16 cellular contexts compared by ENCODE assay signal in the genomic region with DNA sequence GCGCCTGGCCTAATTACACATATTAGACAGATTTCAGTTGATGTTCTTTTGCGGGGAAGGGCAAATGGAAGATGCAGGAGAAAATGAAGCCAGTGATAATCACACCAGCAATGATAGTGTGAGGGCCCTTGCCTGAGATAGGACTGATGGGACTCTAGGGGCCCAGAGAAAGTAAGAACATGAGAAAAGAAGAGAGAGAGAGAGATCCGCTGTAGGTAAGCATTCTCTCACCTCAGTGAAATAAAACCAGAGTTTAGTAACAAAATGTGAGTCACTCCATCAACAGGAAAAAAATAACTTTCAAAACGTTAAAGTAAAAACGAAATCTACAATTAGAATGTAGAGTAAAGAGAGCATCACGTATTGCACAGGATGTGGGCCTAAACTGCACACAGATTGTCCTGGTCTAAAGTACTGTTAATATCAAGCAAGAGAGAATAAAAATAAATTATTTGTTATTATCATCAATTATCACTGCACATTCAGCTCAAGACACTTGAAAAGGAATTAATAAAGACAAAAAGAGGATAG. TPM values are rescaled to one million over a fixed set of nuclear protein-coding genes. Genes with fewer than 3 reads are reported as not detected.
DNase-seq lines count a peak whose midpoint lies in the region; ATAC-seq, FAIRE-seq and TF ChIP-seq lines count a peak whose summit lies in the region.
"Had no signal": no experiment of that assay in that cellular context is flagged by ENCODE, and none has a peak within 500 bp of the region (broad histone marks: within the 10 kb centered on the region; RNA-seq: fewer than 3 reads in every experiment).

No MANE protein-coding gene starts in this region.

- POLR2A ChIA-PET in activated CD4-positive, alpha-beta T cell treated with anti-CD3 and anti-CD28 coated beads for 36 hours (lab: Charles Lee), result no interaction called here
- POLR2A ChIA-PET in activated CD4-positive, alpha-beta T cell treated with anti-CD3 and anti-CD28 coated beads, Interleukin-2, amount 10 ng/mL, durations not matched to agents 7 days and 5 days (lab: Charles Lee), result no interaction called here

- H3K27me3 ChIP-seq in smooth muscle cell (ENCODE audit: low read depth), result no peaks in the 10 kb centered on the region
- H3K27me3 ChIP-seq: BLaER1 had no signal

- FAIRE-seq in GM12892 (lab: Jason Lieb, UNC), result peak; percentile 21
- FAIRE-seq: H54 had no signal

- no peaks in the 10 kb centered on the region for H3K9me3 ChIP-seq in smooth muscle cell (replicated peaks; ENCODE audit: low read depth)
- H3K9me3 ChIP-seq: BLaER1, Caco-2 had no signal

- H3K79me2 ChIP-seq in smooth muscle cell (ENCODE audit: low read depth), result no peaks in the 10 kb centered on the region

- intact Hi-C loops in activated CD4-positive, alpha-beta T cell treated with anti-CD3 and anti-CD28 coated beads for 36 hours (cut with DNase I, micrococcal nuclease), result no loop called here

- CTCF ChIA-PET in activated CD4-positive, alpha-beta T cell treated with anti-CD3 and anti-CD28 coated beads for 36 hours (lab: Charles Lee), result interaction anchor here (0.7 to 1.0 kb wide), 3 partner anchors 10 to 188 kb away, joined by 3 read pairs; no protein-coding TSS in a partner anchor
- CTCF ChIA-PET in activated CD4-positive, alpha-beta T cell treated with anti-CD3 and anti-CD28 coated beads, Interleukin-2, amount 10 ng/mL, durations not matched to agents 7 days and 5 days (lab: Charles Lee), result interaction anchor here (0.5 to 1.4 kb wide), 2 partner anchors 9 to 141 kb away, joined by 3 to 4 read pairs; no protein-coding TSS in a partner anchor

- peaks cover 10% of the 10 kb centered on the region for H3K27me3 Mint-ChIP-seq in activated CD4-positive, alpha-beta T cell treated with anti-CD3 and anti-CD28 coated beads for 36 hours
- H3K27me3 Mint-ChIP-seq in activated CD4-positive, alpha-beta T cell treated with anti-CD3 and anti-CD28 coated beads, Interleukin-2, amount 10 ng/mL, durations not matched to agents 7 days and 5 days, result peaks cover 15% of the 10 kb centered on the region
- peaks cover 16% of the 10 kb centered on the region for H3K27me3 Mint-ChIP-seq in activated T-helper 17 cell treated with anti-CD3 and anti-CD28 coated beads, Interleukin-2, amount 50 U/mL, for 72 hours

- H3K27ac Mint-ChIP-seq in activated CD4-positive, alpha-beta T cell treated with anti-CD3 and anti-CD28 coated beads for 36 hours, result no peak overlapping the region
- H3K27ac Mint-ChIP-seq in activated CD4-positive, alpha-beta T cell treated with anti-CD3 and anti-CD28 coated beads, Interleukin-2, amount 10 ng/mL, durations not matched to agents 7 days and 5 days, result no peak overlapping the region
- H3K27ac Mint-ChIP-seq in activated T-helper 17 cell treated with anti-CD3 and anti-CD28 coated beads, Interleukin-2, amount 50 U/mL, for 72 hours, result peak overlapping the region; percentile 47
- H3K27ac Mint-ChIP-seq: CD8-positive, alpha-beta memory T cell had no signal

- DNase-seq in activated CD4-positive, alpha-beta T cell treated with anti-CD3 and anti-CD28 coated beads for 36 hours, result no peak
- no peak for DNase-seq in activated CD4-positive, alpha-beta T cell treated with anti-CD3 and anti-CD28 coated beads, Interleukin-2, amount 10 ng/mL, durations not matched to agents 7 days and 5 days
- DNase-seq in GM12892 (ENCODE audit: insufficient read length), result no peak
- DNase-seq in smooth muscle cell (lab: John Stamatoyannopoulos, UW; ENCODE audit: unreplicated experiment), result no peak
- no peak for DNase-seq in ureter (ENCODE audit: low spot score)
- DNase-seq: 8988T; AML-193; Caco-2; CD8-positive, alpha-beta memory T cell; GDM1; GM23248 had no signal

- H3K36me3 ChIP-seq in smooth muscle cell (ENCODE audit: low read depth), result no peaks in the 10 kb centered on the region
- H3K36me3 ChIP-seq: BLaER1 had no signal

- H3K9me3 Mint-ChIP-seq in activated CD4-positive, alpha-beta T cell treated with anti-CD3 and anti-CD28 coated beads for 36 hours (ENCODE audit: low read depth), result no peaks in the 10 kb centered on the region
- no peaks in the 10 kb centered on the region for H3K9me3 Mint-ChIP-seq in activated CD4-positive, alpha-beta T cell treated with anti-CD3 and anti-CD28 coated beads, Interleukin-2, amount 10 ng/mL, durations not matched to agents 7 days and 5 days
- H3K9me3 Mint-ChIP-seq in activated T-helper 17 cell treated with anti-CD3 and anti-CD28 coated beads, Interleukin-2, amount 50 U/mL, for 72 hours, result no peaks in the 10 kb centered on the region

- ATAC-seq in activated CD4-positive, alpha-beta T cell treated with anti-CD3 and anti-CD28 coated beads for 36 hours, result peak; percentile 65
- peak; percentile 97 for ATAC-seq in activated T-helper 17 cell treated with anti-CD3 and anti-CD28 coated beads, Interleukin-2, amount 50 U/mL, for 72 hours (replicated peaks)
- ATAC-seq in HG02840 (IDR thresholded peaks at IDR 0.05; ENCODE audit: low FRiP score, unreplicated experiment), result no peak
- ATAC-seq: HCT116 had no signal

- H3K9ac ChIP-seq in smooth muscle cell (ENCODE audit: low read depth), result no peak overlapping the region
- H3K9ac ChIP-seq: BLaER1, GM23248 had no signal

- no peak overlapping the region for H3K4me3 Mint-ChIP-seq in activated CD4-positive, alpha-beta T cell treated with anti-CD3 and anti-CD28 coated beads for 36 hours
- H3K4me3 Mint-ChIP-seq in activated CD4-positive, alpha-beta T cell treated with anti-CD3 and anti-CD28 coated beads, Interleukin-2, amount 10 ng/mL, durations not matched to agents 7 days and 5 days, result no peak overlapping the region
- H3K4me3 Mint-ChIP-seq in activated T-helper 17 cell treated with anti-CD3 and anti-CD28 coated beads, Interleukin-2, amount 50 U/mL, for 72 hours, result peak overlapping the region; percentile 17
- H3K4me3 Mint-ChIP-seq: CD8-positive, alpha-beta memory T cell had no signal

- peaks cover 7% of the 10 kb centered on the region for H3K4me1 ChIP-seq in smooth muscle cell (ENCODE audit: low read depth)
- H3K4me1 ChIP-seq: BLaER1, Caco-2 had no signal

- H3K36me3 Mint-ChIP-seq in activated CD4-positive, alpha-beta T cell treated with anti-CD3 and anti-CD28 coated beads for 36 hours (ENCODE audit: low read depth), result no peaks in the 10 kb centered on the region
- no peaks in the 10 kb centered on the region for H3K36me3 Mint-ChIP-seq in activated CD4-positive, alpha-beta T cell treated with anti-CD3 and anti-CD28 coated beads, Interleukin-2, amount 10 ng/mL, durations not matched to agents 7 days and 5 days (ENCODE audit: low read depth)
- no peaks in the 10 kb centered on the region for H3K36me3 Mint-ChIP-seq in activated T-helper 17 cell treated with anti-CD3 and anti-CD28 coated beads, Interleukin-2, amount 50 U/mL, for 72 hours (ENCODE audit: low read depth)
- H3K36me3 Mint-ChIP-seq: CD8-positive, alpha-beta memory T cell had no signal

- 91% methylated on average over 6 of the region's 6 CpGs for WGBS in smooth muscle cell (ENCODE audit: low lambda C conversion rate)

- peak overlapping the region; percentile 68 for H3K27ac ChIP-seq in smooth muscle cell (ENCODE audit: low read depth)
- H3K27ac ChIP-seq: BLaER1, GM23248 had no signal

- H3F3A ChIP-seq in smooth muscle cell (ENCODE audit: low read depth), result peaks cover 10% of the 10 kb centered on the region

- TF ChIP-seq POLR2A in GM12892 (IDR thresholded peaks at IDR 0.05; ENCODE audit: low read depth, low read length), result no peak

- TF ChIP-seq CTCF in smooth muscle cell (IDR thresholded peaks at IDR 0.05; ENCODE audit: borderline replicate concordance, insufficient read depth, poor library complexity, severe bottlenecking), result no peak

- H3K4me1 Mint-ChIP-seq in activated CD4-positive, alpha-beta T cell treated with anti-CD3 and anti-CD28 coated beads for 36 hours, result no peaks in the 10 kb centered on the region
- peaks cover 2% of the 10 kb centered on the region for H3K4me1 Mint-ChIP-seq in activated CD4-positive, alpha-beta T cell treated with anti-CD3 and anti-CD28 coated beads, Interleukin-2, amount 10 ng/mL, durations not matched to agents 7 days and 5 days
- H3K4me1 Mint-ChIP-seq in activated T-helper 17 cell treated with anti-CD3 and anti-CD28 coated beads, Interleukin-2, amount 50 U/mL, for 72 hours, result peaks cover 7% of the 10 kb centered on the region
- H3K4me1 Mint-ChIP-seq: CD8-positive, alpha-beta memory T cell had no signal

- H3K4me3 ChIP-seq in smooth muscle cell, result no peak overlapping the region
- H3K4me3 ChIP-seq: BLaER1, GM23248 had no signal

- no peaks in the 10 kb centered on the region for H4K20me1 ChIP-seq in smooth muscle cell (ENCODE audit: low read depth)
- H4K20me1 ChIP-seq: BLaER1 had no signal

- H3K4me2 ChIP-seq in smooth muscle cell, result no peak overlapping the region
- H3K4me2 ChIP-seq: BLaER1 had no signal

- no peak overlapping the region for H2AFZ ChIP-seq in smooth muscle cell (ENCODE audit: low read depth)
- H2AFZ ChIP-seq: GM23248 had no signal

RNA-seq across cellular contexts. Expression of a gene that starts 6.8 kb away (rescaled TPM):
- not detected for total RNA-seq in activated CD4-positive, alpha-beta T cell treated with anti-CD3 and anti-CD28 coated beads for 36 hours
- total RNA-seq in activated CD4-positive, alpha-beta T cell treated with anti-CD3 and anti-CD28 coated beads, Interleukin-2, amount 10 ng/mL, durations not matched to agents 7 days and 5 days, result not detected
- polyA plus RNA-seq in GM12892 (2012; ENCODE audit: missing spikeins), result not detected
- total RNA-seq in activated T-helper 17 cell treated with anti-CD3 and anti-CD28 coated beads, Interleukin-2, amount 50 U/mL, for 72 hours, result under 1 TPM in 1 of 2 donors, not detected in 1; 0.11 TPM
- 0.31 and 0.54 TPM in 2 replicates for total RNA-seq in smooth muscle cell
- 0.45 and 0.73 TPM in 2 replicates for polyA plus RNA-seq in smooth muscle cell
- total RNA-seq in ureter, result 1.6 TPM
- total RNA-seq: Caco-2; CD8-positive, alpha-beta memory T cell; GM23248 had no signal
- polyA plus RNA-seq: GM23248 had no signal

RNA-seq across cellular contexts. Expression of a gene that starts 23.2 kb away (rescaled TPM):
- 1 to 10 TPM; 1.5 to 1.6 TPM for total RNA-seq in activated CD4-positive, alpha-beta T cell treated with anti-CD3 and anti-CD28 coated beads for 36 hours
- 1 to 10 TPM; 1.2 to 1.6 TPM for total RNA-seq in activated CD4-positive, alpha-beta T cell treated with anti-CD3 and anti-CD28 coated beads, Interleukin-2, amount 10 ng/mL, durations not matched to agents 7 days and 5 days
- not detected for polyA plus RNA-seq in GM12892 (2012; ENCODE audit: missing spikeins)
- under 1 TPM; 0.15 to 0.53 TPM for total RNA-seq in activated T-helper 17 cell treated with anti-CD3 and anti-CD28 coated beads, Interleukin-2, amount 50 U/mL, for 72 hours
- total RNA-seq in smooth muscle cell (0.36 and 0.67 TPM in 2 replicates), ureter (1.0 TPM)
- 1.1 and 2.0 TPM in 2 replicates for polyA plus RNA-seq in smooth muscle cell
- total RNA-seq: Caco-2 had no signal
- polyA plus RNA-seq: GM23248 had no signal

RNA-seq across cellular contexts. Expression of a gene that starts 30.9 kb away (rescaled TPM):
- 1 to 10 TPM; 3.2 to 3.3 TPM for total RNA-seq in activated CD4-positive, alpha-beta T cell treated with anti-CD3 and anti-CD28 coated beads for 36 hours
- total RNA-seq in activated CD4-positive, alpha-beta T cell treated with anti-CD3 and anti-CD28 coated beads, Interleukin-2, amount 10 ng/mL, durations not matched to agents 7 days and 5 days, result 10 to 100 TPM; 15.5 to 16.6 TPM
- polyA plus RNA-seq in GM12892 (2012; ENCODE audit: missing spikeins), result not detected
- total RNA-seq in activated T-helper 17 cell treated with anti-CD3 and anti-CD28 coated beads, Interleukin-2, amount 50 U/mL, for 72 hours, result 1 to 10 TPM in 1 of 2 donors, under 1 TPM in 1; 0.69 to 5.2 TPM
- total RNA-seq in smooth muscle cell (7.3 and 8.5 TPM in 2 replicates), ureter (64.5 TPM)
- 9.4 and 16.5 TPM in 2 replicates for polyA plus RNA-seq in smooth muscle cell
